Comparison of ENCODE assay signal across 1 cellular context in the genomic region with DNA sequence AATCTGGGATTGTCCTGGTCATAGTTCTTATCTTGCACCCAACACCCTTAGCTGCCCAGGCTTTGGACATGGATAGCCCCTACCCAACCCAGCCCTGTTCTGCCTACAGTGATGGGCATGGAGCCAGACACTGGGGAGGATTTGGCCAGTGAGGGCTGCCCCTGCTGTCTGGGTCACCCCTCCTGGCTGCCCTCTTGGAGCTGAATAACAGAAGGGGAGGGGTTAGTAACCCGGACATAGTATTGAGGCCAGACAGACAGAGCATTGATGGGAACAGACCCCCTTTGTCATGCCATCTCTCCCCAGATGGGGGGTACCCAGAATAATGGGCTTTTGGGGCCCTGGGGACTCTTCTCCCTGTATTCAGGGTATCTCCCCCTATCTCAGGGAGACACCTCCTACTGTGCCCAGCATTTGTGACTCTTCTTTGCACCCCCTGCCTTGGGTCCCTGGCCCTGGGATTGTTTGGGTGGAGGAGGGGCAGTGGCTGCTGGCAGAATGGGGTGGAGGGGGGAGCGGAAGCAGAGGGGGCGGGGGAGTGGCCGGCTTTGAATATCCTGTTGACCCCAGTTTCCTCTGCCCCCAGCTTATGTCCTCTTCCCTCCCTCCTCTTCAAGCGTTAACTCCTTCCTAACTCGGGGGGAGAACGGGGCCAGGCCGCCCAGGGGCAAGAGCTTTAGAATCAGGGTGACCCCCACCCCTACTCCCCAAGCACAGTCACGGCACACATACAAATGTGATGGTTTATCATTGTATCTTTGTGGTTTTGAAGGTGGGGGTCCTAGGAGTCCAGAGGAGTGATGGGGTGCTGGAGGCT.
TF ChIP-seq lines count a peak whose summit lies in the region.

No MANE protein-coding gene starts in this region.

TF ChIP-seq in H1, 55 proteins besides CTCF, POLR2A, EP300 and RAD21:
- no peak for TF ChIP-seq ZNF274 (IDR thresholded peaks at IDR 0.05; ENCODE audit: borderline replicate concordance, extremely low read depth, low read length)
- TF ChIP-seq SIRT6 (IDR thresholded peaks at IDR 0.05; ENCODE audit: low read length), result no peak
- no peak for TF ChIP-seq ASH2L (IDR thresholded peaks at IDR 0.05; ENCODE audit: low read length)
- TF ChIP-seq SIX5 (IDR thresholded peaks at IDR 0.05; ENCODE audit: low read depth, low read length), result no peak
- no peak for TF ChIP-seq POU5F1 (IDR thresholded peaks at IDR 0.05; ENCODE audit: low read depth, low read length)
- TF ChIP-seq RNF2 (IDR thresholded peaks at IDR 0.05; ENCODE audit: borderline replicate concordance, low read depth, low read length, missing control alignments, poor library complexity, severe bottlenecking), result no peak
- TF ChIP-seq SUZ12 (IDR thresholded peaks at IDR 0.05; ENCODE audit: low read length), result no peak
- TF ChIP-seq HDAC2 (IDR thresholded peaks at IDR 0.05; ENCODE audit: borderline replicate concordance in 1 of 2, low read depth in 2 of 2, low read length in 2 of 2), result no peak
- TF ChIP-seq JUN (IDR thresholded peaks at IDR 0.05; ENCODE audit: low read depth, low read length), result no peak
- TF ChIP-seq, protein P1, sequence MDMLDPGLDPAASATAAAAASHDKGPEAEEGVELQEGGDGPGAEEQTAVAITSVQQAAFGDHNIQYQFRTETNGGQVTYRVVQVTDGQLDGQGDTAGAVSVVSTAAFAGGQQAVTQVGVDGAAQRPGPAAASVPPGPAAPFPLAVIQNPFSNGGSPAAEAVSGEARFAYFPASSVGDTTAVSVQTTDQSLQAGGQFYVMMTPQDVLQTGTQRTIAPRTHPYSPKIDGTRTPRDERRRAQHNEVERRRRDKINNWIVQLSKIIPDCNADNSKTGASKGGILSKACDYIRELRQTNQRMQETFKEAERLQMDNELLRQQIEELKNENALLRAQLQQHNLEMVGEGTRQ (IDR thresholded peaks at IDR 0.05; ENCODE audit: low read length), result no peak
- TF ChIP-seq FOSL1 (IDR thresholded peaks at IDR 0.05; ENCODE audit: insufficient read depth, low read depth, low read length), result no peak
- TF ChIP-seq HDAC6 (IDR thresholded peaks at IDR 0.05; ENCODE audit: low read depth, low read length), result no peak
- TF ChIP-seq, protein P2, sequence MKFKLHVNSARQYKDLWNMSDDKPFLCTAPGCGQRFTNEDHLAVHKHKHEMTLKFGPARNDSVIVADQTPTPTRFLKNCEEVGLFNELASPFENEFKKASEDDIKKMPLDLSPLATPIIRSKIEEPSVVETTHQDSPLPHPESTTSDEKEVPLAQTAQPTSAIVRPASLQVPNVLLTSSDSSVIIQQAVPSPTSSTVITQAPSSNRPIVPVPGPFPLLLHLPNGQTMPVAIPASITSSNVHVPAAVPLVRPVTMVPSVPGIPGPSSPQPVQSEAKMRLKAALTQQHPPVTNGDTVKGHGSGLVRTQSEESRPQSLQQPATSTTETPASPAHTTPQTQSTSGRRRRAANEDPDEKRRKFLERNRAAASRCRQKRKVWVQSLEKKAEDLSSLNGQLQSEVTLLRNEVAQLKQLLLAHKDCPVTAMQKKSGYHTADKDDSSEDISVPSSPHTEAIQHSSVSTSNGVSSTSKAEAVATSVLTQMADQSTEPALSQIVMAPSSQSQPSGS (IDR thresholded peaks at IDR 0.05; ENCODE audit: low read length), result no peak
- TF ChIP-seq CBX8 (IDR thresholded peaks at IDR 0.05; ENCODE audit: borderline replicate concordance, low read depth, low read length), result no peak
- no peak for TF ChIP-seq EZH2 (IDR thresholded peaks at IDR 0.05; ENCODE audit: low read depth, low read length, severe bottlenecking)
- no peak for TF ChIP-seq TAF7 (optimal IDR thresholded peaks at IDR 0.05; ENCODE audit: borderline replicate concordance, low read depth, low read length)
